Comparison of ENCODE assay signal across 8 cellular contexts in the genomic region with DNA sequence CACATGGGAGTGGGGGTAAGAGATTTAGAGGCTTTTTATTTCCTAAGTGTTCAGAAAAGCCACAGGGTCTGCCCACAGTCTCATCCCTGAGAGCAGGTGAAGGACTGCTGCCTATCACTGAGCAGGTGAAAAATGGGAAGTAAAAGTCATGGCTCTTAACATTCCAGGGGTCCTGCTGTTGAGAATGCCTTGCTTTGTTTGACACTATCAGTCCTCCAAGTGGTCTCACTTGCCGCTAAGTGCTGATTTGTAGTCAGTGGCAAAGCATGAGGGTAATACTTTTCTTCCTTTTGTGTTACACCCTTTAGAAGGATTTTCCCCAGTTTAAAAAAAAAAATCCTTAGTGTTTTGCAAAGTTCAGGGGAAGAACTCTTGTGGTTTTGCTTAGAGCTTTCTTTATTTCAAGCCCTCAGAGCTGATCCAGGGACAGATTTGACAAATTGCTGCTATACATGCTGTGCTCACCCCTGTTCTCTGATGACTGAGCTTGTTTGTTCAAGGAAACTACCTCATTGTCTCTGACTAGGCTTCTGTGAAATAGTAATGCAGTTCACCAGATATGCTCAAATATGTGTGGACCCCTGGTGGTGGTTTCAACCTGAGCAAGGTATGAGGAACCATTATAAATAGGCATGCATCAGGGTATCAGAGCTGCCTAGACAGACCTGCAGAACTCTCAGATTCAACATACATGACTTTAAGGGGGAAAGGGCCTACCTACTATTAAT.
A peak's percentile ranks its signal among the peaks of the same experiment; 100 is the strongest.
DNase-seq lines count a peak whose midpoint lies in the region; ATAC-seq and FAIRE-seq lines count a peak whose summit lies in the region.

No MANE protein-coding gene starts in this region.

- peak; percentile 90 for ATAC-seq in HG03159 (IDR thresholded peaks at IDR 0.05; ENCODE audit: unreplicated experiment)

- FAIRE-seq in RCC 7860 (lab: Jason Lieb, UNC) = peak; percentile 62

- DNase-seq in NOMO-1 treated with DMSO at 0.1 percent for 48 hours (lab: John Stamatoyannopoulos, UW; ENCODE audit: unreplicated experiment) = peak; percentile 22
- no peak for DNase-seq in NOMO-1 treated with dmso at 0.1 percent for 144 hours (lab: John Stamatoyannopoulos, UW; ENCODE audit: unreplicated experiment)
- peak; percentile 68 for DNase-seq in RCC 7860 (ENCODE audit: low spot score)
- peak; percentile 74 for DNase-seq in iris pigment epithelial cell (ENCODE audit: low read depth)
- DNase-seq in activated CD4-positive, CD25-positive, alpha-beta regulatory T cell (lab: John Stamatoyannopoulos, UW) = no peak
- no peak for DNase-seq in SKM-1 treated with dmso at 0.1 percent for 144 hours (lab: John Stamatoyannopoulos, UW; ENCODE audit: unreplicated experiment)
- DNase-seq in foreskin melanocyte = no peak

Comparison
In these comparisons a context has a peak if more than half of its experiments do, and no peak if none do; other contexts are left out.
1. DNase-seq: peak in NOMO-1 treated with DMSO at 0.1 percent for 48 hours (single experiment), RCC 7860 (single experiment) and iris pigment epithelial cell (single experiment); none in NOMO-1 treated with dmso at 0.1 percent for 144 hours (single experiment), activated CD4-positive, CD25-positive, alpha-beta regulatory T cell (0 of 4), SKM-1 treated with dmso at 0.1 percent for 144 hours (single experiment) and foreskin melanocyte (single experiment).